Comparison of ENCODE assay signal across 24 cellular contexts in the genomic region with DNA sequence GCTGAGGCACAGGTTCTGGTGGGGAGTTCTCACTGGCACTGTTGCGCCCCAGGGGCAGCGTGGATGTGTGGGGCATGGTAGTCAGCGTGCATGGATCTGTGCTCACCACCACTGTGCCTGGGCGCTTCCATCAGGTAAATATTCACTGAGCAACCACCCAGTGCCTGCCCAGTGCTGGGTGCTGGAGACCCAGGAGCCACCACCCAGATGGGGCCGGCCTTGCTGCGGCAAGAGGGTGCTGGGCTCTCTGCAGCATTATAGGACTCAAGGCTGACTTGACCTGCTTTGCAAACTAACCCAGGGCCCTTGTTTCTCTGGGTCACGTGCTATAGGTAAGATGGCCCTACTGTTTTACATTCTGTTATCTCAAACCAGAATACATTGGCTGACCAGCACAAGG.
DNase-seq lines count a peak whose midpoint lies in the region; ATAC-seq, FAIRE-seq and TF ChIP-seq lines count a peak whose summit lies in the region.
"Had no signal": no experiment of that assay in that cellular context is flagged by ENCODE, and none has a peak within 500 bp of the region (broad histone marks: within the 10 kb centered on the region; RNA-seq: fewer than 3 reads in every experiment).

No MANE protein-coding gene starts in this region.

- WGBS in pancreas, 2 donors, result 82 to 83% methylated on average over 7 of the region's 7 CpGs

- CTCF ChIA-PET in PC-9 (lab: Charles Lee), result interaction anchor here (0.7 to 3.5 kb wide), 2 partner anchors 25 to 131 kb away, joined by 4 to 31 read pairs; no protein-coding TSS in a partner anchor

- H3K9me2 ChIP-seq in PC-9 (ENCODE audit: insufficient read depth), result no peaks in the 10 kb centered on the region

- H3K4me2 ChIP-seq in PC-9, result no peak overlapping the region

- peaks cover 53% of the 10 kb centered on the region for H3K79me2 ChIP-seq in PC-9 (ENCODE audit: low read depth)

- H3K4me3 ChIP-seq in PC-9, result no peak overlapping the region
- no peak overlapping the region for H3K4me3 ChIP-seq in pancreas
- H3K4me3 ChIP-seq in HAP-1, result no peak overlapping the region
- H3K4me3 ChIP-seq: heart right ventricle, testis had no signal

- intact Hi-C loops in PC-9 (cut with micrococcal nuclease; ENCODE audit: unreplicated experiment) (loop anchor here (5.0 to 10.0 kb wide), 3 partner anchors 287 to 446 kb away; partner anchors contain the start of genes CCT5 and CMBL), pancreas (cut with DNase I) (loop anchor here in 1 of 3 donors (10.0 kb wide), 1 partner anchor 54 kb away; no protein-coding TSS in a partner anchor)

- POLR2A ChIA-PET in PC-9 (lab: Charles Lee; ENCODE audit: unreplicated experiment), result no interaction called here

- no peak for FAIRE-seq in pancreas (lab: Jason Lieb, UNC)
- FAIRE-seq: endometrium, keratinocyte had no signal

- no peaks in the 10 kb centered on the region for H4K20me1 ChIP-seq in PC-9 (ENCODE audit: insufficient read depth)

- TF ChIP-seq CTCF in PC-9 (conservative IDR thresholded peaks at IDR 0.05) (no peak), pancreas (IDR thresholded peaks at IDR 0.05) (no peak), GM13977 (IDR thresholded peaks at IDR 0.05; ENCODE audit: extremely low read depth, insufficient read depth, missing control alignments) (no peak)

- H2AFZ ChIP-seq in PC-9, result no peak overlapping the region

- H3K4me1 ChIP-seq in PC-9 (replicated peaks; ENCODE audit: insufficient read depth) (peaks cover 60% of the 10 kb centered on the region), pancreas (peaks cover 55 to 73% (median 65%) of the 10 kb centered on the region in 3 donors), HAP-1 (no peaks in the 10 kb centered on the region)
- H3K4me1 ChIP-seq: testis had no signal

- DNase-seq in PC-9 (no peak), pancreas (no peak), iPS-NIHi7 (ENCODE audit: extremely low spot score) (no peak), GM13977 (ENCODE audit: low spot score) (no peak), HAP-1 (ENCODE audit: low spot score in 2 of 2) (no peak)
- DNase-seq: activated CD4-positive, alpha-beta memory T cell treated with anti-CD3 and anti-CD28 coated beads for 36 hours; activated T-cell treated with anti-CD3 and anti-CD28 coated beads, Interleukin-2, amount 50 U/mL, for 4 hours; Caco-2; H9; heart right ventricle; mammary epithelial cell; naive thymus-derived CD8-positive, alpha-beta T cell; NCI-H2029; NK-92 treated with Interleukin-12 subunit alpha and Interleukin-12 subunit beta, amount 100 ng/mL, for 24 hours; posterior cingulate gyrus; SHP77; stimulated activated CD4-positive, alpha-beta T cell treated with anti-CD3 and anti-CD28 coated beads, Interleukin-4, amount 100 ng/mL, for 4 hours; testis; WERI-Rb-1 had no signal

- peak; percentile 3 for ATAC-seq in GM19397 (IDR thresholded peaks at IDR 0.05; ENCODE audit: unreplicated experiment)
- peak; percentile 7 for ATAC-seq in HG02885 (IDR thresholded peaks at IDR 0.05; ENCODE audit: poor library complexity, unreplicated experiment)
- no peak for ATAC-seq in pancreas
- ATAC-seq in HG03469 (IDR thresholded peaks at IDR 0.05; ENCODE audit: unreplicated experiment), result no peak
- ATAC-seq: activated T-cell treated with anti-CD3 and anti-CD28 coated beads, Interleukin-2, amount 50 U/mL, for 4 hours; heart right ventricle; naive thymus-derived CD8-positive, alpha-beta T cell had no signal

- H3K27ac ChIP-seq in PC-9 (peak overlapping the region; percentile 96; the same call in 1 of the 2 replicates), pancreas (peak overlapping the region in 3 of 4 donors; percentile 6 to 89 (median 75))
- H3K27ac ChIP-seq: heart right ventricle, testis, WERI-Rb-1 had no signal

- H3F3A ChIP-seq in PC-9 (ENCODE audit: insufficient read depth, low read depth), result peaks cover 57% of the 10 kb centered on the region

- no peaks in the 10 kb centered on the region for H3K27me3 ChIP-seq in PC-9 (ENCODE audit: insufficient read depth, low read depth)
- no peaks in the 10 kb centered on the region for H3K27me3 ChIP-seq in pancreas
- no peaks in the 10 kb centered on the region for H3K27me3 ChIP-seq in HAP-1 (ENCODE audit: low read depth)
- H3K27me3 ChIP-seq: heart right ventricle, testis had no signal

- BruUV-seq in PC-9 (replicated peaks; lab: Mats Ljungman, UMichigan), result no TSS peak

- in situ Hi-C loops in GM13977 (cut with MboI; ENCODE audit: low pct_unique_long_range_greater_than_20kb, low sequenced_read_pairs, unreplicated experiment), result no loop called here
- in situ Hi-C loops in HAP-1 (cut with MboI; ENCODE audit: low sequenced_read_pairs), result no loop called here

- H3K36me3 ChIP-seq in PC-9 (ENCODE audit: low read depth), result 0 out of 2 replicates have a peak, but pooled peaks cover 5% of the 10 kb centered on the region
- H3K36me3 ChIP-seq in pancreas, result no peaks in the 10 kb centered on the region
- no peaks in the 10 kb centered on the region; the same call in 1 of the 2 replicates for H3K36me3 ChIP-seq in HAP-1 (replicated peaks)

- no peaks in the 10 kb centered on the region for H3K9me3 ChIP-seq in PC-9 (ENCODE audit: insufficient read depth, low read depth)
- H3K9me3 ChIP-seq in pancreas, result no peaks in the 10 kb centered on the region
- no peaks in the 10 kb centered on the region for H3K9me3 ChIP-seq in HAP-1
- H3K9me3 ChIP-seq: Caco-2, heart right ventricle, testis had no signal

Comparison
In these comparisons a context has a peak if more than half of its experiments do, and no peak if none do; other contexts are left out.
1. ATAC-seq: peak in GM19397 (single experiment) and HG02885 (single experiment); none in pancreas (0 of 4) and HG03469 (single experiment).